ENCODE assay signal across 21 cellular contexts in genomic region chr15:71549697-71550096, GRCh38.
DNase-seq lines count a peak whose midpoint lies in the region; ATAC-seq and TF ChIP-seq lines count a peak whose summit lies in the region.
"Had no signal": no experiment of that assay in that cellular context is flagged by ENCODE, and none has a peak within 500 bp of the region (broad histone marks: within the 10 kb centered on the region; RNA-seq: fewer than 3 reads in every experiment).

No MANE protein-coding gene starts in this region.

- H3K4me1 Mint-ChIP-seq in MCF 10A (ENCODE audit: insufficient read depth, unreplicated experiment) (no peaks in the 10 kb centered on the region), type B pancreatic cell (ENCODE audit: unreplicated experiment) (peaks cover 50% of the 10 kb centered on the region)
- H3K4me1 Mint-ChIP-seq: CD14-positive monocyte had no signal

- H3K36me3 ChIP-seq in breast epithelium (no peaks in the 10 kb centered on the region), lung (ENCODE audit: control insufficient read depth in 2 of 2, insufficient read depth in 2 of 2, low read length in 2 of 2) (no peaks in the 10 kb centered on the region)

- CTCF ChIA-PET in MCF 10A (lab: Yijun Ruan, JAX): interaction anchor here (0.5 kb wide), 1 partner anchor 100 kb away, joined by 3 read pairs; no protein-coding TSS in a partner anchor

- peak overlapping the region in 2 of 3 donors; percentile 30 to 34 for H3K4me3 ChIP-seq in breast epithelium
- no peak overlapping the region for H3K4me3 ChIP-seq in lung

- H3K27ac Mint-ChIP-seq in MCF 10A (ENCODE audit: low read depth, unreplicated experiment) (no peak overlapping the region), type B pancreatic cell (no peak overlapping the region)
- H3K27ac Mint-ChIP-seq: CD14-positive monocyte, H9 had no signal

- peak; percentile 71 to 90 for ATAC-seq in left cardiac atrium
- ATAC-seq in lung (ENCODE audit: insufficient read depth, low FRiP score): no peak
- no peak for ATAC-seq in HG02981 (IDR thresholded peaks at IDR 0.05; ENCODE audit: unreplicated experiment)
- ATAC-seq in left lobe of liver: no peak
- ATAC-seq in HG02852 (IDR thresholded peaks at IDR 0.05; ENCODE audit: unreplicated experiment): no peak

- TF ChIP-seq POLR2A in breast epithelium (IDR thresholded peaks at IDR 0.05): no peak

- TF ChIP-seq CTCF in breast epithelium (IDR thresholded peaks at IDR 0.05) (no peak), MCF 10A (IDR thresholded peaks at IDR 0.05; ENCODE audit: unreplicated experiment) (no peak), lung (IDR thresholded peaks at IDR 0.05; ENCODE audit: control extremely low read depth, extremely low read depth) (no peak), type B pancreatic cell (conservative IDR thresholded peaks at IDR 0.05) (no peak)

- no TSS peak for BruUV-seq in MCF 10A (replicated peaks; lab: Mats Ljungman, UMichigan)

- H3K27ac ChIP-seq in breast epithelium: peak overlapping the region; percentile 35 to 52
- H3K27ac ChIP-seq in lung (ENCODE audit: low read depth in 1 of 2, low read length in 1 of 2): peak overlapping the region; percentile 6 to 48

- no peaks in the 10 kb centered on the region for H3K9me3 Mint-ChIP-seq in MCF 10A (ENCODE audit: unreplicated experiment)
- peaks cover 3% of the 10 kb centered on the region for H3K9me3 Mint-ChIP-seq in type B pancreatic cell
- H3K9me3 Mint-ChIP-seq: H9 had no signal

- H3K9me3 ChIP-seq in breast epithelium (no peaks in the 10 kb centered on the region), lung (ENCODE audit: control insufficient read depth in 2 of 2, insufficient read depth in 1 of 2, low read length in 1 of 2) (peaks cover 0 to 3% of the 10 kb centered on the region in 2 donors)

- peaks cover 6% of the 10 kb centered on the region for H3K36me3 Mint-ChIP-seq in MCF 10A (ENCODE audit: insufficient read depth, unreplicated experiment)
- peaks cover 12% of the 10 kb centered on the region for H3K36me3 Mint-ChIP-seq in type B pancreatic cell
- H3K36me3 Mint-ChIP-seq: CD14-positive monocyte had no signal

- H3K27me3 Mint-ChIP-seq in MCF 10A (ENCODE audit: insufficient read depth, unreplicated experiment) (no peaks in the 10 kb centered on the region), type B pancreatic cell (peaks cover 3% of the 10 kb centered on the region)

- DNase-seq in breast epithelium (ENCODE audit: low spot score in 2 of 2) (no peak), MCF 10A (ENCODE audit: unreplicated experiment) (no peak), left cardiac atrium (peak; percentile 54), lung (ENCODE audit: low spot score) (no peak), type B pancreatic cell (ENCODE audit: extremely low spot score, unreplicated experiment) (no peak), left lobe of liver (ENCODE audit: low spot score) (no peak)
- DNase-seq: 8988T; DMS79 treated with DMSO at 0.1 percent for 48 hours; H9; Kasumi-1; MM.1S; NCI-H1092 treated with DMSO at 0.1 percent for 48 hours; NCI-H2081; NCI-H510A; NCI-H748 treated with DMSO at 0.1 percent for 48 hours; NK-92 treated with Interleukin-12 subunit alpha and Interleukin-12 subunit beta, amount 100 ng/mL, for 24 hours; OCI-M1; SIG-M5 had no signal

- H3K4me3 Mint-ChIP-seq in MCF 10A (ENCODE audit: unreplicated experiment): no peak overlapping the region
- H3K4me3 Mint-ChIP-seq in type B pancreatic cell: peak overlapping the region; percentile 77
- H3K4me3 Mint-ChIP-seq: CD14-positive monocyte, H9 had no signal

- no peaks in the 10 kb centered on the region for H3K4me1 ChIP-seq in breast epithelium
- peaks cover 2 to 14% of the 10 kb centered on the region in 2 donors for H3K4me1 ChIP-seq in lung (ENCODE audit: control insufficient read depth in 2 of 2, insufficient read depth in 2 of 2, low read length in 2 of 2)

- POLR2A ChIA-PET in MCF 10A (lab: Yijun Ruan, JAX): interaction anchor here (0.6 to 1.1 kb wide), 2 partner anchors 10 to 22 kb away, joined by 3 read pairs; no protein-coding TSS in a partner anchor

- intact Hi-C loops in breast epithelium (cut with DNase I; ENCODE audit: low total_unique reads): no loop called here
- intact Hi-C loops in MCF 10A (cut with micrococcal nuclease): no loop called here
- intact Hi-C loops in left cardiac atrium (cut with DNase I): loop anchor here in 1 of 2 donors (10.0 kb wide), 1 partner anchor 55 kb away; no protein-coding TSS in a partner anchor

- H3K27me3 ChIP-seq in breast epithelium: no peaks in the 10 kb centered on the region
- no peaks in the 10 kb centered on the region for H3K27me3 ChIP-seq in lung (ENCODE audit: control insufficient read depth, insufficient read depth)

- 83 to 84% methylated on average over 5 of the region's 5 CpGs for WGBS in lung, 2 donors

Comparison
In these comparisons a context has a peak if more than half of its experiments do, and no peak if none do; other contexts are left out.
1. ATAC-seq: peak in left cardiac atrium (2 of 2); none in lung (single experiment), HG02981 (single experiment), left lobe of liver (single experiment) and HG02852 (single experiment).